In the genomic region with DNA sequence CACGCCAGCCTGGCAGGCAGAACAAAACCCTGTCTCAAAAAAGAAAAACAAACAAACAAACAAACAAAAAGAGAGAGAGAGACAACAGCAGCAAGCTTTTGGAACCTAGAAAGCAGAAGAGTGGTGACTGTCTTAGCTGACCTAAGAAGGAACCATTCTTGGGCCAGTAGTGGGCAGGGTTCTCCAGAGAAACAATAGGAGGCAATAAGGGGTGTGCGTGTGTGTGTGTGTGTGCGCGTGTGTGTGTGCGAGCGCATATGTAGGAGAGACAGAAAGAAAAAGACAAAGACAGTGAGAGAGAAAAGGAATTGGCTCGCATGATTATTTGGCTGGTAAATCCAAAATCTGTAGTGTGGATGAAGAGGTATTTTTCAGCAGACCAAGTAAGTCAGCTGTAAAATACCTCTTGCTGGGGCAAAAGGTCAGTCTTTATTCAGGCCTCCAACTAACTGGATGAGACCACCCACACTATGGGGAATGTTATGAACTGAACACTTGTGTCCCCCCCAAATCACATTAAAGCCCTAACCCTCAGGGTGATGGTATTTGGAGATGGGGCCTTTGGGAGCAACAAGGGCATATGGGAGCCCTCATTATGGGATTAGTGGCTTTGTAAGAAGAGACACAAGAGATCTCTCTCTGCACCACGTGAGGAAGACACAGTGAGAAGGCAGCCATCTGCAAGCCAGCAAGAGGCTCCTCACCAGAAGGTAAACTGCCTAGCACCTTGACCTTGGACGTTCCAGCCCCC, we compare ENCODE assay signal across 16 cellular contexts. TPM values are rescaled to one million over a fixed set of nuclear protein-coding genes. Genes with fewer than 3 reads are reported as not detected.
A peak's percentile ranks its signal among the peaks of the same experiment; 100 is the strongest.
DNase-seq lines count a peak whose midpoint lies in the region; ATAC-seq, FAIRE-seq and TF ChIP-seq lines count a peak whose summit lies in the region.
"Had no signal": no experiment of that assay in that cellular context is flagged by ENCODE, and none has a peak within 500 bp of the region (broad histone marks: within the 10 kb centered on the region; RNA-seq: fewer than 3 reads in every experiment).

No MANE protein-coding gene starts in this region.

- FAIRE-seq in H54 (lab: Jason Lieb, UNC): no peak

- H3K4me3 ChIP-seq in right lobe of liver: no peak overlapping the region
- H3K4me3 ChIP-seq: psoas muscle had no signal

- peak; percentile 40 to 66 (median 56) for ATAC-seq in right lobe of liver
- ATAC-seq: activated naive CD8-positive, alpha-beta T cell treated with anti-CD3 and anti-CD28 coated beads, Interleukin-2, amount 50 U/mL, for 24 hours; psoas muscle; stimulated activated memory B cell treated with anti-CD40 and anti-IgM and Interleukin-4, amounts not matched to agents 10 μg/mL and 1 μg/mL and 100 μg/mL, for 72 hours had no signal

- H3K9me3 ChIP-seq in right lobe of liver: no peaks in the 10 kb centered on the region
- H3K9me3 ChIP-seq: psoas muscle had no signal

- no peak overlapping the region for H3K27ac ChIP-seq in right lobe of liver
- H3K27ac ChIP-seq: psoas muscle, VCaP had no signal

- intact Hi-C loops in right lobe of liver (cut with DNase I): no loop called here

- H3K36me3 ChIP-seq in right lobe of liver: no peaks in the 10 kb centered on the region

- DNase-seq in GDM1 (lab: John Stamatoyannopoulos, UW) (peak; percentile 27), NCI-H524 treated with DMSO at 0.1 percent for 48 hours (lab: John Stamatoyannopoulos, UW) (peak; percentile 81), dermis blood vessel endothelial cell (peak; percentile 38), right lobe of liver (no peak), ecto neural progenitor cell (ENCODE audit: low spot score) (no peak), DMS153 treated with DMSO at 0.1 percent for 48 hours (lab: John Stamatoyannopoulos, UW; ENCODE audit: unreplicated experiment) (no peak), H54 (ENCODE audit: insufficient read length, low spot score) (no peak)
- DNase-seq in stimulated activated CD4-positive, alpha-beta T cell treated with anti-CD3 and anti-CD28 coated beads, Interleukin-12 subunit alpha, Interleukin-12 subunit beta, amount 100 ng/mL, for 4 hours: no peak
- DNase-seq: activated naive CD8-positive, alpha-beta T cell treated with anti-CD3 and anti-CD28 coated beads, Interleukin-2, amount 50 U/mL, for 24 hours; EL; foreskin fibroblast; NCI-H2227 treated with DMSO at 0.1 percent for 48 hours; psoas muscle; stimulated activated CD4-positive, alpha-beta T cell treated with anti-CD3 and anti-CD28 coated beads, Interleukin-4, amount 100 ng/mL, for 1 hour had no signal

- TF ChIP-seq CTCF in right lobe of liver (IDR thresholded peaks at IDR 0.05): no peak

- H3K27me3 ChIP-seq in right lobe of liver: no peaks in the 10 kb centered on the region

- 82% methylated on average over 9 of the region's 9 CpGs for WGBS in right lobe of liver (ENCODE audit: insufficient coverage, low coverage, low lambda C conversion rate, missing lambda C conversion rate)

- TF ChIP-seq POLR2A in right lobe of liver (IDR thresholded peaks at IDR 0.05) (no peak), H54 (IDR thresholded peaks at IDR 0.05; ENCODE audit: low read depth, low read length) (no peak)

- H3K4me1 ChIP-seq in right lobe of liver: no peaks in the 10 kb centered on the region
- H3K4me1 ChIP-seq: psoas muscle had no signal

RNA-seq across cellular contexts. Expression of a gene that starts 15.1 kb away (rescaled TPM):
- total RNA-seq in dermis blood vessel endothelial cell (4.1 and 8.7 TPM in 2 replicates), right lobe of liver (1 to 10 TPM in 2 of 6 experiments, under 1 TPM in 4; 0.20 to 2.3 (median 0.45) TPM)

Comparison
In these comparisons a context has a peak if more than half of its experiments do, and no peak if none do; other contexts are left out.
1. DNase-seq: peak in GDM1 (single experiment), NCI-H524 treated with DMSO at 0.1 percent for 48 hours (single experiment) and dermis blood vessel endothelial cell (single experiment); none in right lobe of liver (0 of 3), ecto neural progenitor cell (single experiment), DMS153 treated with DMSO at 0.1 percent for 48 hours (single experiment), stimulated activated CD4-positive, alpha-beta T cell treated with anti-CD3 and anti-CD28 coated beads, Interleukin-12 subunit alpha, Interleukin-12 subunit beta, amount 100 ng/mL, for 4 hours (single experiment) and H54 (single experiment).